Comparison of ENCODE assay signal across 8 cellular contexts in genomic region chr6:36129889-36130671, GRCh38. TPM values are rescaled to one million over a fixed set of nuclear protein-coding genes. Genes with fewer than 3 reads are reported as not detected.
DNase-seq lines count a peak whose midpoint lies in the region; ATAC-seq and TF ChIP-seq lines count a peak whose summit lies in the region.

Gene MAPK13 (plus strand): TSS chr6:36130513. CDS start chr6:36130583, 70 bp downstream.

- RAD21 ChIA-PET in HCT116 (lab: Charles Lee; ENCODE audit: low non-redundant PET in 1 of 2, low total read pairs in 2 of 2, uncharacterized antibody in 2 of 2, unreplicated experiment in 2 of 2): no interaction called here

- intact Hi-C loops in HCT116 (cut with micrococcal nuclease): loop anchor here (2.0 kb wide), 1 partner anchor 67 kb away; the partner anchor contains the start of gene BRPF3

- H4K20me1 ChIP-seq in HCT116 (ENCODE audit: insufficient read depth) (no peaks in the 10 kb centered on the region), OCI-LY3 (ENCODE audit: insufficient read depth, low read length) (no peaks in the 10 kb centered on the region)

- POLR2A ChIA-PET in HCT116 (lab: Charles Lee): interaction anchor here (1.0 to 1.9 kb wide), 3 partner anchors 9 to 67 kb away, joined by 4 to 7 read pairs (median 4); no protein-coding TSS in a partner anchor

- in situ Hi-C loops in brain microvascular endothelial cell (cut with HindIII; ENCODE audit: low pct_ligation_motif_present, low sequenced_read_pairs): no loop called here

- H3K36me3 ChIP-seq in HCT116 (ENCODE audit: control insufficient read depth in 1 of 2, insufficient read depth in 2 of 2, low read length in 2 of 2) (peaks cover 6 to 10% of the 10 kb centered on the region in 2 experiments; a peak in 2 of 4 replicates), OCI-LY3 (replicated peaks; ENCODE audit: low read depth, low read length) (no peaks in the 10 kb centered on the region), brain microvascular endothelial cell (replicated peaks) (no peaks in the 10 kb centered on the region), liver (ENCODE audit: control insufficient read depth in 4 of 4, insufficient read depth in 3 of 4, low read depth in 1 of 4, low read length in 3 of 4) (no peaks in the 10 kb centered on the region)

- H3K4me1 ChIP-seq in HCT116 (ENCODE audit: control insufficient read depth in 1 of 2, insufficient read depth in 2 of 2, low read length in 2 of 2) (peaks cover 30 to 56% of the 10 kb centered on the region in 2 experiments), OCI-LY3 (ENCODE audit: low read length) (peaks cover 22% of the 10 kb centered on the region), liver (ENCODE audit: control insufficient read depth in 4 of 4, insufficient read depth in 4 of 4, low read length in 3 of 4) (peaks cover 5 to 16% (median 7%) of the 10 kb centered on the region in 4 donors)

- H3K9me2 ChIP-seq in HCT116 (ENCODE audit: insufficient read depth): no peaks in the 10 kb centered on the region

- 5% methylated on average over 61 of the region's 61 CpGs for WGBS in liver

- H3K27me3 ChIP-seq in HCT116 (ENCODE audit: insufficient read depth, low read length) (no peaks in the 10 kb centered on the region), OCI-LY3 (ENCODE audit: low read depth, low read length) (peaks cover 3% of the 10 kb centered on the region; the same call in 1 of the 2 replicates), brain microvascular endothelial cell (replicated peaks) (no peaks in the 10 kb centered on the region), liver (ENCODE audit: control insufficient read depth in 4 of 4, insufficient read depth in 4 of 4, low read length in 3 of 4) (no peaks in the 10 kb centered on the region)

- ATAC-seq in HCT116 (peak; percentile 76), GM18867 (IDR thresholded peaks at IDR 0.05; ENCODE audit: unreplicated experiment) (no peak), HG03159 (IDR thresholded peaks at IDR 0.05; ENCODE audit: unreplicated experiment) (no peak)
- ATAC-seq in stimulated activated naive CD8-positive, alpha-beta T cell treated with anti-CD3 and anti-CD28 coated beads, Interleukin-15, Interleukin-2, amounts not matched to agents 100 U/mL and 50 U/mL, for 24 hours: peak; percentile 53

- peak within 1 kb of the TSS; percentile 82 for H3K27ac ChIP-seq in HCT116 (ENCODE audit: low read depth, low read length)
- H3K27ac ChIP-seq in OCI-LY3 (ENCODE audit: low read length): no peak within 1 kb of the TSS
- H3K27ac ChIP-seq in brain microvascular endothelial cell: no peak within 1 kb of the TSS
- peak within 1 kb of the TSS; percentile 56 to 67 for H3K27ac ChIP-seq in liver (ENCODE audit: low read depth in 1 of 2, low read length in 2 of 2)

- TF ChIP-seq POLR2A in HCT116 (IDR thresholded peaks at IDR 0.05; ENCODE audit: borderline replicate concordance, extremely low read depth, insufficient read depth, insufficient read length): peak; percentile 31

- CTCF ChIA-PET in HCT116 (lab: Charles Lee): interaction anchor here (0.9 to 1.5 kb wide), 3 partner anchors 9 to 32 kb away, joined by 3 read pairs; no protein-coding TSS in a partner anchor

- DNase-seq in HCT116 (ENCODE audit: low read depth, low spot score) (no peak), brain microvascular endothelial cell (no peak), GM19240 (ENCODE audit: insufficient read length, low spot score) (no peak)
- peak; percentile 51 for DNase-seq in stimulated activated naive CD8-positive, alpha-beta T cell treated with anti-CD3 and anti-CD28 coated beads, Interleukin-15, Interleukin-2, amounts not matched to agents 100 U/mL and 50 U/mL, for 24 hours

- no peaks in the 10 kb centered on the region for H3K9me3 ChIP-seq in HCT116 (ENCODE audit: control insufficient read depth in 1 of 2, insufficient read depth in 1 of 2, low read depth in 1 of 2, low read length in 2 of 2)
- H3K9me3 ChIP-seq in OCI-LY3 (ENCODE audit: insufficient read depth, low read length): no peaks in the 10 kb centered on the region
- no peaks in the 10 kb centered on the region for H3K9me3 ChIP-seq in liver (ENCODE audit: control insufficient read depth in 4 of 4, low read length in 3 of 4)

- TF ChIP-seq CTCF in HCT116 (IDR thresholded peaks at IDR 0.05 in 2 of 3, conservative IDR thresholded peaks at IDR 0.05 in 1 of 3; ENCODE audit: borderline replicate concordance in 1 of 3, insufficient read depth in 1 of 3, low read depth in 2 of 3, low read length in 2 of 3): no peak
- TF ChIP-seq CTCF in OCI-LY3 (IDR thresholded peaks at IDR 0.05; ENCODE audit: low read depth, low read length): no peak
- TF ChIP-seq CTCF in brain microvascular endothelial cell (IDR thresholded peaks at IDR 0.05; ENCODE audit: low read depth, low read length, missing control alignments): no peak
- no peak for TF ChIP-seq CTCF in liver (IDR thresholded peaks at IDR 0.05; ENCODE audit: low read depth, low read length, missing input control)

- H3K79me2 ChIP-seq in HCT116 (ENCODE audit: insufficient read depth, low read length) (no peaks in the 10 kb centered on the region; the same call in 1 of the 2 replicates), OCI-LY3 (ENCODE audit: low read length) (no peaks in the 10 kb centered on the region)

- peak within 1 kb of the TSS; percentile 98 for H3K4me2 ChIP-seq in HCT116 (ENCODE audit: low read length)
- H3K4me2 ChIP-seq in OCI-LY3 (ENCODE audit: low read length): peak within 1 kb of the TSS; percentile 84

- no peak for TF ChIP-seq RAD21 in HCT116 (IDR thresholded peaks at IDR 0.05; ENCODE audit: low read depth)
- TF ChIP-seq RAD21 in liver (IDR thresholded peaks at IDR 0.05): no peak

- peak within 1 kb of the TSS; percentile 66 to 75 for H3K4me3 ChIP-seq in HCT116 (replicated peaks in 1 of 2; ENCODE audit: low read depth in 1 of 2, low read length in 2 of 2)
- H3K4me3 ChIP-seq in OCI-LY3 (ENCODE audit: low read length): peak within 1 kb of the TSS; percentile 78
- peak within 1 kb of the TSS; percentile 28 for H3K4me3 ChIP-seq in brain microvascular endothelial cell (ENCODE audit: low read depth, low read length)
- peak within 1 kb of the TSS in 2 of 3 donors; percentile 9 to 62 for H3K4me3 ChIP-seq in liver (ENCODE audit: low read depth in 1 of 3, low read length in 3 of 3)

- no TSS peak for BruUV-seq in HCT116 (replicated peaks; lab: Mats Ljungman, UMichigan)

- peak within 1 kb of the TSS; percentile 56 for H2AFZ ChIP-seq in HCT116 (ENCODE audit: low read depth, low read length, poor library complexity, severe bottlenecking)
- peak within 1 kb of the TSS; percentile 85 for H2AFZ ChIP-seq in OCI-LY3 (ENCODE audit: low read depth, low read length)

- H3K9ac ChIP-seq in HCT116 (ENCODE audit: low read length): peak within 1 kb of the TSS; percentile 83
- H3K9ac ChIP-seq in OCI-LY3 (ENCODE audit: low read length): peak within 1 kb of the TSS; percentile 62
- no peak within 1 kb of the TSS for H3K9ac ChIP-seq in liver (ENCODE audit: low read depth in 1 of 2, low read length in 2 of 2)

TF ChIP-seq in HCT116, 20 proteins besides CTCF, POLR2A, EP300 and RAD21:
- TF ChIP-seq SIN3A (IDR thresholded peaks at IDR 0.05; ENCODE audit: low read depth): no peak
- TF ChIP-seq POLR2AphosphoS5 (IDR thresholded peaks at IDR 0.05; ENCODE audit: low read depth, low read length): peak; percentile 69
- TF ChIP-seq ZFX (IDR thresholded peaks at IDR 0.05): peak; percentile 85; the same call in 1 of the 2 replicates
TF ChIP-seq in HCT116: peak in this region for 2.

TF ChIP-seq in liver, 16 proteins besides CTCF, POLR2A, EP300 and RAD21:
- no peak for TF ChIP-seq TAF1 (conservative IDR thresholded peaks at IDR 0.05)
- no peak for TF ChIP-seq ATF3 (IDR thresholded peaks at IDR 0.05)
- TF ChIP-seq GABPA (IDR thresholded peaks at IDR 0.05 in 1 of 2, conservative IDR thresholded peaks at IDR 0.05 in 1 of 2): no peak

RNA-seq across cellular contexts. Expression of gene MAPK13, which starts in this region (rescaled TPM):
- total RNA-seq in HCT116 (2021; ENCODE audit: unreplicated experiment) (47.3 TPM), liver (10 to 100 TPM in 1 of 2 donors, 1 to 10 TPM in 1; 2.7 to 17.2 TPM)
- polyA plus RNA-seq in HCT116 (2012): 45.3 and 51.2 TPM in 2 replicates
- 1 to 10 TPM; 1.9 to 3.2 TPM for polyA plus RNA-seq in liver

Comparison
In these comparisons a context has a peak if more than half of its experiments do, and no peak if none do; other contexts are left out.
1. ATAC-seq: peak in HCT116 (single experiment) and stimulated activated naive CD8-positive, alpha-beta T cell treated with anti-CD3 and anti-CD28 coated beads, Interleukin-15, Interleukin-2, amounts not matched to agents 100 U/mL and 50 U/mL, for 24 hours (single experiment); none in GM18867 (single experiment) and HG03159 (single experiment).
2. H3K27ac ChIP-seq: peak in HCT116 (single experiment) and liver (2 of 2); none in OCI-LY3 (single experiment) and brain microvascular endothelial cell (single experiment).
3. H3K4me3 ChIP-seq: peak in every context shown above with its lines; median percentile 78 in OCI-LY3; 70 in HCT116; 36 in liver; 28 in brain microvascular endothelial cell.
4. H3K9ac ChIP-seq: peak in HCT116 (single experiment) and OCI-LY3 (single experiment); none in liver (0 of 2).